In the genomic region with DNA sequence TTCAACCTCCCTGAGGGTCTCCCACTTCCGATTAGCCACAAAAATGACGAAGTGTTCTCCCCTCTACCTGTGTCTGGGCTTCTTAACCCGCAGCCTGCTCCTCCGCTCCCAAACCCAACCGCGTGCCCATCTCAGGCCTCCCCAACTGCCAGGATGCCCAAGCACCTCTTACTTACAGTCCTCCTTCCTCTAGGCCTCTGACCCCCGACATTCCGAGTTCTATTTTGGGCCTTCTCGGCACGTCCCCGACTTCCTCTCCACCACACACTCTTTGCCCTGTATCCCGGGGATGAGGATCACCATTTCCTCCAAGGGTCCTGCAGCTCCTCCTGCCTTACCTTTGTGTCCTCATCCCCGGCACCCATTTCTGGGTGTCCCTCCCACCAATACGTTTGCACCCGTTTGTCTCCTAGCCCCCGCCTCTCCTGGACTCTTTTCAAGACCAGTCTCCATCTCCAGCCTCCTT, we compare ENCODE assay signal across 1 cellular context.
TF ChIP-seq lines count a peak whose summit lies in the region.

No MANE protein-coding gene starts in this region.

TF ChIP-seq in HCT116, 20 proteins besides CTCF, POLR2A, EP300 and RAD21 (continued from another document):
- TF ChIP-seq EGR1 (IDR thresholded peaks at IDR 0.05; ENCODE audit: low read depth) (no peak), ZFX (IDR thresholded peaks at IDR 0.05) (peak; percentile 61), YY1 (IDR thresholded peaks at IDR 0.05; ENCODE audit: extremely low read depth, insufficient replicate concordance, low read depth, low read length) (no peak), CBX3 (IDR thresholded peaks at IDR 0.05; ENCODE audit: low read depth) (no peak), TCF7L2 (IDR thresholded peaks at IDR 0.05; ENCODE audit: borderline replicate concordance, extremely low read depth, insufficient read depth, insufficient read length) (no peak)
